18 cellular contexts compared by ENCODE assay signal in the genomic region with DNA sequence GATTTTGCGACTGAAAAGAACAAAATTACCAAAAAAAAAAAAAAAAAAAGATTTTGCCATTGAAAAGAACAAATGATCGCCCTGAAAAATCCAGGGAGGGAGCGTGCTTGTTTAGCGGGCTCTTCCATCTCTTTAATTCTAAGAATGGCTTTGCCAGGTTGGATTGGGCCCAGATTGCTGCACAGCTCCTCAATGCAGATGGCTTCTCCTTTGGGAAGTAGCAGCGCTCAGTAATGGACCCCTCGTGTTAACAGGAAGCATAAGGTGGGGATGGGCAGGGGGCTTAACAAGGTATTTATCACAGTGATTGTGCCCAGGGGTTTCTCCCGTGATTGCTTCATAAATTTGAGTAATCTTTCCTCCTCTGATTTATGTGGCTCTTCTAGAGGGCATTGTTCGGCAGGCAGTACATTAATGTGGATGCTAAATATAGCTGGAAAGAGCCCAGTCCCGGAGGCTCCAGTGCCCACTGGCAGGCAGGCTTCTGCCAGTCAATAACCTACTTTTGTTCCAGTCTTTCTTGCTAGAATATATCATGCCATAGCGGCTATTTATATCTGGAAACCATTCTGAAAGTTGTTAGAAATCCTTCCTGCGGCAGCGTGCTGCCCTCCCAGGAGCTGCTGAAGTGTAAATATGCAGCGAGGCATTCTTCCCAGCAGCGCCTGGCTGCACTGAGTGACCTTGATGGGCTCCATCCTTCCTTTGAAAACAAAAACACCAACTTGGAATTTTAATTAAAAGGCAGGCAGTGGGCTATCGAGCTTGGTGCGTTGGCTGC.
A peak's percentile ranks its signal among the peaks of the same experiment; 100 is the strongest.
DNase-seq lines count a peak whose midpoint lies in the region; ATAC-seq and TF ChIP-seq lines count a peak whose summit lies in the region.
"Had no signal": no experiment of that assay in that cellular context is flagged by ENCODE, and none has a peak within 500 bp of the region (broad histone marks: within the 10 kb centered on the region; RNA-seq: fewer than 3 reads in every experiment).

No MANE protein-coding gene starts in this region.

- intact Hi-C loops in left lung (cut with DNase I): no loop called here

- no peak overlapping the region for H3K18ac ChIP-seq in H9 (ENCODE audit: insufficient read length, low read depth, low read length)

- H2BK120ac ChIP-seq in H9 (ENCODE audit: low read depth, low read length, poor library complexity, severe bottlenecking): no peak overlapping the region

- no peaks in the 10 kb centered on the region for H3K4me1 ChIP-seq in left lung
- peaks cover 8% of the 10 kb centered on the region for H3K4me1 ChIP-seq in stomach smooth muscle (ENCODE audit: control insufficient read depth, insufficient read depth, low read length)
- peaks cover 5% of the 10 kb centered on the region; the same call in 1 of the 2 replicates for H3K4me1 ChIP-seq in H9 (ENCODE audit: insufficient read depth, low read length)

- ATAC-seq in left lung: peak; percentile 32
- ATAC-seq: activated CD4-positive, CD25-positive, alpha-beta regulatory T cell treated with anti-CD3 and anti-CD28 coated beads, Interleukin-2, amount 50 U/mL, for 24 hours; mucosa of descending colon; stimulated activated naive CD8-positive, alpha-beta T cell treated with anti-CD3 and anti-CD28 coated beads, Interleukin-15, amount 100 ng/mL, for 72 hours had no signal

- no peak overlapping the region for H3K4me3 ChIP-seq in left lung
- H3K4me3 ChIP-seq in stomach smooth muscle (ENCODE audit: low read length in 2 of 2): peak overlapping the region; percentile 2 to 54
- H3K4me3 ChIP-seq: mucosa of descending colon had no signal

- H3K23me2 ChIP-seq in H9 (ENCODE audit: insufficient read length, low read depth, low read length, poor library complexity, severe bottlenecking): no peaks in the 10 kb centered on the region

- no peak overlapping the region for H2AFZ ChIP-seq in H9 (ENCODE audit: low read length)

- H3K9me3 Mint-ChIP-seq in H9: peaks cover 4% of the 10 kb centered on the region in 2 experiments; a peak in 4 of 5 replicates
- H3K9me3 Mint-ChIP-seq: stimulated activated naive CD8-positive, alpha-beta T cell treated with anti-CD3 and anti-CD28 coated beads, Interleukin-15, amount 100 ng/mL, for 72 hours had no signal

- no peak overlapping the region for H4K8ac ChIP-seq in H9 (replicated peaks; ENCODE audit: insufficient read length, low read depth, low read length)

- no peak overlapping the region for H2BK15ac ChIP-seq in H9 (ENCODE audit: low read depth, low read length)

- H3K9me3 ChIP-seq in left lung: no peaks in the 10 kb centered on the region
- no peaks in the 10 kb centered on the region for H3K9me3 ChIP-seq in stomach smooth muscle (ENCODE audit: control insufficient read depth in 2 of 2, low read length in 2 of 2)
- no peaks in the 10 kb centered on the region for H3K9me3 ChIP-seq in H9 (ENCODE audit: control insufficient read depth, low read depth, low read length)
- H3K9me3 ChIP-seq: mucosa of descending colon had no signal

- H2AK5ac ChIP-seq in H9 (ENCODE audit: insufficient read length, low read length): no peak overlapping the region

- peaks cover 2% of the 10 kb centered on the region; the same call in 1 of the 2 replicates for H3K27me3 Mint-ChIP-seq in H9 (ENCODE audit: low read depth)

- H3K14ac ChIP-seq in H9 (ENCODE audit: insufficient read depth, low read length): no peak overlapping the region

- no peak overlapping the region for H2BK12ac ChIP-seq in H9 (ENCODE audit: insufficient read length, low read depth, low read length)

- no peak overlapping the region for H3K4me3 Mint-ChIP-seq in H9
- H3K4me3 Mint-ChIP-seq: CD8-positive, alpha-beta memory T cell; stimulated activated naive CD8-positive, alpha-beta T cell treated with anti-CD3 and anti-CD28 coated beads, Interleukin-15, amount 100 ng/mL, for 72 hours had no signal

- no peak overlapping the region for H3K56ac ChIP-seq in H9 (ENCODE audit: insufficient read length, low read depth, low read length)

- H4K20me1 ChIP-seq in H9 (ENCODE audit: control insufficient read depth, insufficient read depth, insufficient read length): no peaks in the 10 kb centered on the region

- H3K9ac ChIP-seq in stomach smooth muscle (ENCODE audit: low read length in 2 of 2) (peak overlapping the region; percentile 12 to 21), H9 (ENCODE audit: extremely low read depth, insufficient read length, low read length) (no peak overlapping the region)

- H3K79me1 ChIP-seq in H9 (ENCODE audit: insufficient read depth, low read depth, low read length, poor library complexity, severe bottlenecking): no peaks in the 10 kb centered on the region

- H3K27ac ChIP-seq in left lung (no peak overlapping the region), stomach smooth muscle (ENCODE audit: low read length) (no peak overlapping the region), H9 (ENCODE audit: insufficient read length, low read depth, low read length) (no peak overlapping the region)
- H3K27ac ChIP-seq: 22Rv1 had no signal

- DNase-seq in DMS 273 (lab: John Stamatoyannopoulos, UW; ENCODE audit: unreplicated experiment): peak; percentile 5
- no peak for DNase-seq in DMS 273 treated with DMSO at 0.1 percent for 48 hours (lab: John Stamatoyannopoulos, UW)
- peak; percentile 90 for DNase-seq in cerebellar cortex (ENCODE audit: low spot score)
- no peak for DNase-seq in left lung
- no peak for DNase-seq in SKM-1 treated with dmso at 0.1 percent for 144 hours (lab: John Stamatoyannopoulos, UW; ENCODE audit: unreplicated experiment)
- DNase-seq in H9: no peak
- no peak for DNase-seq in iPS-NIHi7 (ENCODE audit: extremely low spot score)
- DNase-seq: activated T-cell treated with anti-CD3 and anti-CD28 coated beads, Interleukin-2, amount 50 U/mL, for 1 hour; CD8-positive, alpha-beta memory T cell; dermis blood vessel endothelial cell; HCEC 1CT; mucosa of descending colon; NCI-H2171 treated with DMSO at 0.1 percent for 48 hours; stimulated activated naive CD8-positive, alpha-beta T cell treated with anti-CD3 and anti-CD28 coated beads, Interleukin-15, amount 100 ng/mL, for 72 hours; T-helper 1 cell had no signal

- H3K36me3 Mint-ChIP-seq in H9 (ENCODE audit: insufficient read depth in 1 of 3, low read depth in 3 of 3): peaks cover 0 to 2% (median 0%) of the 10 kb centered on the region in 3 experiments; a peak in 2 of 7 replicates
- H3K36me3 Mint-ChIP-seq: CD8-positive, alpha-beta memory T cell had no signal

- H3K36me3 ChIP-seq in left lung: no peaks in the 10 kb centered on the region
- no peaks in the 10 kb centered on the region for H3K36me3 ChIP-seq in stomach smooth muscle (ENCODE audit: control insufficient read depth in 2 of 2, insufficient read depth in 2 of 2, low read length in 2 of 2)

- H3K4ac ChIP-seq in H9 (ENCODE audit: low read depth, low read length): no peak overlapping the region

- no peaks in the 10 kb centered on the region for H3K79me2 ChIP-seq in H9 (ENCODE audit: insufficient read depth, low read length)

- H3K4me1 Mint-ChIP-seq in H9: peaks cover 3 to 4% of the 10 kb centered on the region in 2 experiments; a peak in 3 of 4 replicates
- H3K4me1 Mint-ChIP-seq: CD8-positive, alpha-beta memory T cell; stimulated activated naive CD8-positive, alpha-beta T cell treated with anti-CD3 and anti-CD28 coated beads, Interleukin-15, amount 100 ng/mL, for 72 hours had no signal

- H3K27me3 ChIP-seq in left lung (no peaks in the 10 kb centered on the region), stomach smooth muscle (ENCODE audit: control insufficient read depth in 1 of 2, insufficient read depth in 2 of 2, low read length in 2 of 2) (no peaks in the 10 kb centered on the region), H9 (ENCODE audit: insufficient read depth, low read length) (no peaks in the 10 kb centered on the region)

- H3K27ac Mint-ChIP-seq in H9: no peak overlapping the region
- H3K27ac Mint-ChIP-seq: CD8-positive, alpha-beta memory T cell; stimulated activated naive CD8-positive, alpha-beta T cell treated with anti-CD3 and anti-CD28 coated beads, Interleukin-15, amount 100 ng/mL, for 72 hours had no signal

- no peak overlapping the region for H3T11ph ChIP-seq in H9 (ENCODE audit: low read length)

- H4K91ac ChIP-seq in H9 (ENCODE audit: insufficient read length, low read depth, low read length): no peak overlapping the region

- no peak overlapping the region for H3K4me2 ChIP-seq in H9 (ENCODE audit: insufficient read depth, insufficient read length, low read length)

- WGBS in H9 (ENCODE audit: extremely low coverage, insufficient read length, low lambda C conversion rate): no CpG with 5 or more reads among the region's 16 CpGs

- TF ChIP-seq CTCF in left lung (IDR thresholded peaks at IDR 0.05) (no peak), H9 (conservative IDR thresholded peaks at IDR 0.05) (no peak)

- H2BK20ac ChIP-seq in H9 (ENCODE audit: low read depth, low read length, poor library complexity, severe bottlenecking): no peak overlapping the region

- H4K5ac ChIP-seq in H9 (ENCODE audit: insufficient read length, low read depth, low read length): no peak overlapping the region

- no peak overlapping the region for H3K23ac ChIP-seq in H9 (ENCODE audit: insufficient read length, low read depth, low read length)

- H2BK5ac ChIP-seq in H9 (ENCODE audit: insufficient read length, low read length): no peak overlapping the region

Comparison
In these comparisons a context has a peak if more than half of its experiments do, and no peak if none do; other contexts are left out.
1. DNase-seq: peak in DMS 273 (single experiment) and cerebellar cortex (single experiment); none in DMS 273 treated with DMSO at 0.1 percent for 48 hours (single experiment), left lung (0 of 2), SKM-1 treated with dmso at 0.1 percent for 144 hours (single experiment), H9 (single experiment) and iPS-NIHi7 (single experiment).
2. H3K4me3 ChIP-seq: peak in stomach smooth muscle (2 of 2); none in left lung (0 of 2).